Comparison of ENCODE assay signal across 3 cellular contexts in the genomic region with DNA sequence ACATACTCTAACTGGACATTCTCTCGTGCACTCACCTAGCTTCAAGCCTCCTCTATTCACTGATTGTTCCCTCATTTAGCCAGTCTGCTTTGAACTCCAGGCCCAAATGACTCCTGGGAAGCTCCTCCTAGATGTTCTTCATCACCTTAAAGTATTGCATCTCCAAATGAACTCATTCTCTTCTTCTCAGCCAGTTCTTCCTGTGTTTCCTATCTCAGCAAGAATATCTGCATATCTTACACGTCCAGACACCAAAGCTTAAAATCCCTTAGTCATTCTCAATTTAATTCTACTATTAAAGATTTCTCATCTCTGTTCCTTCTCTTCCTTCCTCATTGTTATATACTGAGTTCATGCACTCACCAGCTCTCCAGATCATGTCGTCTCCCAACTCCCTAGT.
TF ChIP-seq lines count a peak whose summit lies in the region.

No MANE protein-coding gene starts in this region.

TF ChIP-seq in A549, 52 proteins besides CTCF, POLR2A, EP300 and RAD21:
- TF ChIP-seq FOSL2 (IDR thresholded peaks at IDR 0.05): no peak
- TF ChIP-seq FOSL2 (CRISPR knock-in tag; IDR thresholded peaks at IDR 0.05): no peak
- peak; percentile 74 for TF ChIP-seq MAFK (IDR thresholded peaks at IDR 0.05; ENCODE audit: partially characterized antibody)
- peak; percentile 23; the same call in 1 of the 2 replicates for TF ChIP-seq NFE2L2 (conservative IDR thresholded peaks at IDR 0.05; ENCODE audit: low read length)

TF ChIP-seq in K562, 482 proteins besides CTCF, POLR2A, EP300 and RAD21 (continues in another document):
- TF ChIP-seq TCFL5 (CRISPR knock-in tag; conservative IDR thresholded peaks at IDR 0.05) (no peak), RCOR1 (IDR thresholded peaks at IDR 0.05; ENCODE audit: borderline replicate concordance in 1 of 2, low read depth in 2 of 2, low read length in 2 of 2) (peak in 1 of 2 experiments; percentile 20; a peak in 1 of 4 replicates), ZNF830 (CRISPR knock-in tag; IDR thresholded peaks at IDR 0.05) (no peak), FOXA1 (IDR thresholded peaks at IDR 0.05; ENCODE audit: borderline replicate concordance) (no peak), NFE2 (IDR thresholded peaks at IDR 0.05; ENCODE audit: low read depth) (peak; percentile 88), SMC3 (conservative IDR thresholded peaks at IDR 0.05; ENCODE audit: insufficient read depth, low read depth, low read length) (no peak), LCOR (CRISPR knock-in tag; IDR thresholded peaks at IDR 0.05) (no peak), JUN (IDR thresholded peaks at IDR 0.05; ENCODE audit: borderline replicate concordance, low read depth, low read length) (no peak), JUN (CRISPR knock-in tag; IDR thresholded peaks at IDR 0.05; ENCODE audit: borderline replicate concordance) (no peak), ZNF668 (CRISPR knock-in tag; IDR thresholded peaks at IDR 0.05) (no peak), JUND (IDR thresholded peaks at IDR 0.05; ENCODE audit: borderline replicate concordance, low read depth, low read length) (no peak), JUND (tag; IDR thresholded peaks at IDR 0.05; ENCODE audit: borderline replicate concordance, low read depth, low read length) (no peak; the same call in 2 of the 3 replicates), KAT8 (IDR thresholded peaks at IDR 0.05; ENCODE audit: low read depth) (no peak)
- TF ChIP-seq, protein P1, sequence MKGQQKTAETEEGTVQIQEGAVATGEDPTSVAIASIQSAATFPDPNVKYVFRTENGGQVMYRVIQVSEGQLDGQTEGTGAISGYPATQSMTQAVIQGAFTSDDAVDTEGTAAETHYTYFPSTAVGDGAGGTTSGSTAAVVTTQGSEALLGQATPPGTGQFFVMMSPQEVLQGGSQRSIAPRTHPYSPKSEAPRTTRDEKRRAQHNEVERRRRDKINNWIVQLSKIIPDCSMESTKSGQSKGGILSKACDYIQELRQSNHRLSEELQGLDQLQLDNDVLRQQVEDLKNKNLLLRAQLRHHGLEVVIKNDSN (CRISPR knock-in tag; IDR thresholded peaks at IDR 0.05): no peak
- TF ChIP-seq, protein P2, sequence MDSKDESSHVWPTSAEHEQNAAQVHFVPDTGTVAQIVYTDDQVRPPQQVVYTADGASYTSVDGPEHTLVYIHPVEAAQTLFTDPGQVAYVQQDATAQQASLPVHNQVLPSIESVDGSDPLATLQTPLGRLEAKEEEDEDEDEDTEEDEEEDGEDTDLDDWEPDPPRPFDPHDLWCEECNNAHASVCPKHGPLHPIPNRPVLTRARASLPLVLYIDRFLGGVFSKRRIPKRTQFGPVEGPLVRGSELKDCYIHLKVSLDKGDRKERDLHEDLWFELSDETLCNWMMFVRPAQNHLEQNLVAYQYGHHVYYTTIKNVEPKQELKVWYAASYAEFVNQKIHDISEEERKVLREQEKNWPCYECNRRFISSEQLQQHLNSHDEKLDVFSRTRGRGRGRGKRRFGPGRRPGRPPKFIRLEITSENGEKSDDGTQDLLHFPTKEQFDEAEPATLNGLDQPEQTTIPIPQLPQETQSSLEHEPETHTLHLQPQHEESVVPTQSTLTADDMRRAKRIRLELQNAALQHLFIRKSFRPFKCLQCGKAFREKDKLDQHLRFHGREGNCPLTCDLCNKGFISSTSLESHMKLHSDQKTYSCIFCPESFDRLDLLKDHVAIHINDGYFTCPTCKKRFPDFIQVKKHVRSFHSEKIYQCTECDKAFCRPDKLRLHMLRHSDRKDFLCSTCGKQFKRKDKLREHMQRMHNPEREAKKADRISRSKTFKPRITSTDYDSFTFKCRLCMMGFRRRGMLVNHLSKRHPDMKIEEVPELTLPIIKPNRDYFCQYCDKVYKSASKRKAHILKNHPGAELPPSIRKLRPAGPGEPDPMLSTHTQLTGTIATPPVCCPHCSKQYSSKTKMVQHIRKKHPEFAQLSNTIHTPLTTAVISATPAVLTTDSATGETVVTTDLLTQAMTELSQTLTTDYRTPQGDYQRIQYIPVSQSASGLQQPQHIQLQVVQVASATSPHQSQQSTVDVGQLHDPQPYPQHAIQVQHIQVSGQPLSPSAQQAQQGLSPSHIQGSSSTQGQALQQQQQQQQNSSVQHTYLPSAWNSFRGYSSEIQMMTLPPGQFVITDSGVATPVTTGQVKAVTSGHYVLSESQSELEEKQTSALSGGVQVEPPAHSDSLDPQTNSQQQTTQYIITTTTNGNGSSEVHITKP (IDR thresholded peaks at IDR 0.05; ENCODE audit: partially characterized antibody): no peak
- TF ChIP-seq, protein P3, sequence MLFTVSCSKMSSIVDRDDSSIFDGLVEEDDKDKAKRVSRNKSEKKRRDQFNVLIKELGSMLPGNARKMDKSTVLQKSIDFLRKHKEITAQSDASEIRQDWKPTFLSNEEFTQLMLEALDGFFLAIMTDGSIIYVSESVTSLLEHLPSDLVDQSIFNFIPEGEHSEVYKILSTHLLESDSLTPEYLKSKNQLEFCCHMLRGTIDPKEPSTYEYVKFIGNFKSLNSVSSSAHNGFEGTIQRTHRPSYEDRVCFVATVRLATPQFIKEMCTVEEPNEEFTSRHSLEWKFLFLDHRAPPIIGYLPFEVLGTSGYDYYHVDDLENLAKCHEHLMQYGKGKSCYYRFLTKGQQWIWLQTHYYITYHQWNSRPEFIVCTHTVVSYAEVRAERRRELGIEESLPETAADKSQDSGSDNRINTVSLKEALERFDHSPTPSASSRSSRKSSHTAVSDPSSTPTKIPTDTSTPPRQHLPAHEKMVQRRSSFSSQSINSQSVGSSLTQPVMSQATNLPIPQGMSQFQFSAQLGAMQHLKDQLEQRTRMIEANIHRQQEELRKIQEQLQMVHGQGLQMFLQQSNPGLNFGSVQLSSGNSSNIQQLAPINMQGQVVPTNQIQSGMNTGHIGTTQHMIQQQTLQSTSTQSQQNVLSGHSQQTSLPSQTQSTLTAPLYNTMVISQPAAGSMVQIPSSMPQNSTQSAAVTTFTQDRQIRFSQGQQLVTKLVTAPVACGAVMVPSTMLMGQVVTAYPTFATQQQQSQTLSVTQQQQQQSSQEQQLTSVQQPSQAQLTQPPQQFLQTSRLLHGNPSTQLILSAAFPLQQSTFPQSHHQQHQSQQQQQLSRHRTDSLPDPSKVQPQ (CRISPR knock-in tag; IDR thresholded peaks at IDR 0.05; ENCODE audit: borderline replicate concordance): no peak
- TF ChIP-seq, protein P4, sequence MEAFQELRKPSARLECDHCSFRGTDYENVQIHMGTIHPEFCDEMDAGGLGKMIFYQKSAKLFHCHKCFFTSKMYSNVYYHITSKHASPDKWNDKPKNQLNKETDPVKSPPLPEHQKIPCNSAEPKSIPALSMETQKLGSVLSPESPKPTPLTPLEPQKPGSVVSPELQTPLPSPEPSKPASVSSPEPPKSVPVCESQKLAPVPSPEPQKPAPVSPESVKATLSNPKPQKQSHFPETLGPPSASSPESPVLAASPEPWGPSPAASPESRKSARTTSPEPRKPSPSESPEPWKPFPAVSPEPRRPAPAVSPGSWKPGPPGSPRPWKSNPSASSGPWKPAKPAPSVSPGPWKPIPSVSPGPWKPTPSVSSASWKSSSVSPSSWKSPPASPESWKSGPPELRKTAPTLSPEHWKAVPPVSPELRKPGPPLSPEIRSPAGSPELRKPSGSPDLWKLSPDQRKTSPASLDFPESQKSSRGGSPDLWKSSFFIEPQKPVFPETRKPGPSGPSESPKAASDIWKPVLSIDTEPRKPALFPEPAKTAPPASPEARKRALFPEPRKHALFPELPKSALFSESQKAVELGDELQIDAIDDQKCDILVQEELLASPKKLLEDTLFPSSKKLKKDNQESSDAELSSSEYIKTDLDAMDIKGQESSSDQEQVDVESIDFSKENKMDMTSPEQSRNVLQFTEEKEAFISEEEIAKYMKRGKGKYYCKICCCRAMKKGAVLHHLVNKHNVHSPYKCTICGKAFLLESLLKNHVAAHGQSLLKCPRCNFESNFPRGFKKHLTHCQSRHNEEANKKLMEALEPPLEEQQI (IDR thresholded peaks at IDR 0.05): no peak

TF ChIP-seq in HepG2, 621 proteins besides CTCF, POLR2A, EP300 and RAD21:
- TF ChIP-seq NFRKB (IDR thresholded peaks at IDR 0.05): no peak
- TF ChIP-seq SRSF4 (IDR thresholded peaks at IDR 0.05; ENCODE audit: low read depth, low read length, poor library complexity, severe bottlenecking): no peak
- TF ChIP-seq ZNF672 (CRISPR knock-in tag; IDR thresholded peaks at IDR 0.05): no peak
- peak; percentile 48; the same call in 1 of the 2 replicates for TF ChIP-seq NFE2L2 (IDR thresholded peaks at IDR 0.05; ENCODE audit: low read length)
- TF ChIP-seq ZBTB1 (CRISPR knock-in tag; IDR thresholded peaks at IDR 0.05; ENCODE audit: borderline replicate concordance): no peak
- TF ChIP-seq SIX1 (CRISPR knock-in tag; IDR thresholded peaks at IDR 0.05; ENCODE audit: borderline replicate concordance): no peak
- no peak for TF ChIP-seq RARA (CRISPR knock-in tag; IDR thresholded peaks at IDR 0.05)
- TF ChIP-seq ZNF546 (CRISPR knock-in tag; conservative IDR thresholded peaks at IDR 0.05): no peak
